8 cellular contexts compared by ENCODE assay signal in genomic region chr16:49754495-49755290, GRCh38.
DNase-seq lines count a peak whose midpoint lies in the region; ATAC-seq and TF ChIP-seq lines count a peak whose summit lies in the region.

No MANE protein-coding gene starts in this region.

- H3K9me3 Mint-ChIP-seq in nephron progenitor cell: no peaks in the 10 kb centered on the region

- TF ChIP-seq CTCF in AG09309 (IDR thresholded peaks at IDR 0.05; ENCODE audit: control insufficient read depth, insufficient read depth, low read depth, low read length, missing control alignments) (no peak), fibroblast of the aortic adventitia (IDR thresholded peaks at IDR 0.05; ENCODE audit: insufficient read depth, low read length) (peak; percentile 1), nephron progenitor cell (IDR thresholded peaks at IDR 0.05) (no peak)

- no peaks in the 10 kb centered on the region for H3K36me3 Mint-ChIP-seq in nephron progenitor cell (ENCODE audit: low read depth)

- H3K4me1 Mint-ChIP-seq in nephron progenitor cell: peaks cover 84% of the 10 kb centered on the region

- no peak for DNase-seq in AG09309 (ENCODE audit: low read depth)
- peak; percentile 82 for DNase-seq in NOMO-1 treated with DMSO at 0.1 percent for 48 hours (lab: John Stamatoyannopoulos, UW; ENCODE audit: unreplicated experiment)
- DNase-seq in fibroblast of the aortic adventitia (ENCODE audit: low read depth): peak; percentile 52
- no peak for DNase-seq in nephron progenitor cell
- no peak for DNase-seq in AML-193 (lab: John Stamatoyannopoulos, UW)
- DNase-seq in NCI-H2081 treated with DMSO at 0.1 percent for 48 hours (lab: John Stamatoyannopoulos, UW): no peak

- H3K27ac Mint-ChIP-seq in nephron progenitor cell: no peak overlapping the region

- ATAC-seq in GM21723 (IDR thresholded peaks at IDR 0.05; ENCODE audit: unreplicated experiment) (no peak), GM21528 (IDR thresholded peaks at IDR 0.05; ENCODE audit: low FRiP score, unreplicated experiment) (no peak)

- H3K4me3 Mint-ChIP-seq in nephron progenitor cell: peak overlapping the region; percentile 75

- H3K4me3 ChIP-seq in AG09309 (ENCODE audit: control insufficient read depth, low read depth, low read length) (peak overlapping the region; percentile 39), fibroblast of the aortic adventitia (ENCODE audit: low read depth, low read length) (peak overlapping the region; percentile 48)

- H3K27me3 Mint-ChIP-seq in nephron progenitor cell (ENCODE audit: low read depth, poor library complexity): peaks cover 12% of the 10 kb centered on the region

Comparison
In these comparisons a context has a peak if more than half of its experiments do, and no peak if none do; other contexts are left out.
1. DNase-seq: peak in NOMO-1 treated with DMSO at 0.1 percent for 48 hours (single experiment) and fibroblast of the aortic adventitia (single experiment); none in AG09309 (single experiment), nephron progenitor cell (single experiment), AML-193 (0 of 2) and NCI-H2081 treated with DMSO at 0.1 percent for 48 hours (single experiment).